12 cellular contexts compared by ENCODE assay signal in the genomic region with DNA sequence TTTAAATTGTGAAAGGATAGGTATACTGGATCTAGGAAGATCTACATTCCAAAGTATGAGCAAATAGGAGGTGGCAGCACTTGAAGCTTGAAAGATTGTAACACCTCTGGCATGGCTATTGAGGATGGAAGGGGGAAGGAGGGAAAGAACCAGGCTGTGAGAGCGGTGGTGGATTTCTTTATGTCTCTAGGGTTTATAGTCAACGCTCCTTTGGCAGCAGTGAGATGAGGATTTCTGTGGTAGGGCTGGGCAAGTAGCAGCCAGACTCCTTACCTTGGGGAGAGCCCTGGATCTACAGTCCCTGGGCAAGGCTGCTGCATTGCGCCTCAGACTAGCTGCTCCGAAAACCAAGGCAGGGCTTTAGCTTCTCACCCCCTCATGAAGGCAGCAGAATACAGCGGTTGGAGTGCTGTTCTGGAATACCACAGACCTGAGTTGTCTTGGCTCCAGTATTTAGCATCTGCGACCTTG. TPM values are rescaled to one million over a fixed set of nuclear protein-coding genes. Genes with fewer than 3 reads are reported as not detected.
DNase-seq lines count a peak whose midpoint lies in the region; ATAC-seq and TF ChIP-seq lines count a peak whose summit lies in the region.
"Had no signal": no experiment of that assay in that cellular context is flagged by ENCODE, and none has a peak within 500 bp of the region (broad histone marks: within the 10 kb centered on the region; RNA-seq: fewer than 3 reads in every experiment).

No MANE protein-coding gene starts in this region.

- peaks cover 99% of the 10 kb centered on the region for H3K79me2 ChIP-seq in GM23248 (ENCODE audit: insufficient read depth)
- peaks cover 97% of the 10 kb centered on the region for H3K79me2 ChIP-seq in hepatocyte

- H3F3A ChIP-seq in GM23248 (ENCODE audit: insufficient read depth), result 0 out of 2 replicates have a peak, but pooled peaks cover 3% of the 10 kb centered on the region

- 55 to 67% methylated on average over 6 of the region's 6 CpGs for WGBS in GM23248 (ENCODE audit: low coverage in 1 of 2, low lambda C conversion rate in 2 of 2, missing lambda C conversion rate in 2 of 2), 2 experiments
- WGBS in hepatocyte (ENCODE audit: low lambda C conversion rate, missing lambda C conversion rate), result 75% methylated on average over 6 of the region's 6 CpGs
- WGBS in sigmoid colon, 2 donors, result 91 to 92% methylated on average over 6 of the region's 6 CpGs

- in situ Hi-C loops in GM23248 (cut with MboI), result no loop called here

- H3K27ac ChIP-seq in GM23248, result no peak overlapping the region
- no peak overlapping the region for H3K27ac ChIP-seq in hepatocyte
- peak overlapping the region in 3 of 4 donors; percentile 32 to 72 (median 66) for H3K27ac ChIP-seq in sigmoid colon
- H3K27ac ChIP-seq: PC-9 had no signal

- ATAC-seq in HG02970 (IDR thresholded peaks at IDR 0.05; ENCODE audit: low FRiP score, unreplicated experiment), result no peak

- H3K4me2 ChIP-seq in GM23248 (ENCODE audit: unreplicated experiment) (peak overlapping the region; percentile 6), hepatocyte (peak overlapping the region; percentile 46)
- H3K4me2 ChIP-seq: PC-9 had no signal

- H3K9me3 ChIP-seq in GM23248 (ENCODE audit: low read depth) (no peaks in the 10 kb centered on the region), hepatocyte (ENCODE audit: low read depth) (no peaks in the 10 kb centered on the region), sigmoid colon (no peaks in the 10 kb centered on the region)
- H3K9me3 ChIP-seq: HAP-1 had no signal

- H3K4me1 ChIP-seq in GM23248 (ENCODE audit: insufficient read depth), result peaks cover 38% of the 10 kb centered on the region
- H3K4me1 ChIP-seq in hepatocyte (ENCODE audit: insufficient read depth), result peaks cover 9% of the 10 kb centered on the region
- peaks cover 0 to 61% (median 51%) of the 10 kb centered on the region in 4 donors for H3K4me1 ChIP-seq in sigmoid colon
- H3K4me1 ChIP-seq: HAP-1 had no signal

- H3K9me2 ChIP-seq in GM23248 (ENCODE audit: insufficient read depth), result no peaks in the 10 kb centered on the region
- no peaks in the 10 kb centered on the region for H3K9me2 ChIP-seq in hepatocyte (replicated peaks; ENCODE audit: insufficient read depth)

- H3K4me3 ChIP-seq in GM23248 (no peak overlapping the region), hepatocyte (no peak overlapping the region), sigmoid colon (no peak overlapping the region)
- H3K4me3 ChIP-seq: HAP-1, PC-9 had no signal

- peak; percentile 53 for DNase-seq in GM23248
- peak; percentile 60 for DNase-seq in amniotic epithelial cell (ENCODE audit: low read depth)
- DNase-seq in hepatocyte (ENCODE audit: low spot score), result peak; percentile 8
- DNase-seq in sigmoid colon, result no peak
- DNase-seq in GM03348 (ENCODE audit: low spot score), result no peak
- DNase-seq in NCI-H510A treated with DMSO at 0.1 percent for 48 hours (lab: John Stamatoyannopoulos, UW), result no peak
- no peak for DNase-seq in stimulated activated CD4-positive, alpha-beta T cell treated with anti-CD3 and anti-CD28 coated beads, Interleukin-15, amount 100 ng/mL, for 24 hours
- DNase-seq: activated naive CD4-positive, alpha-beta T cell; NCI-H1436 treated with DMSO at 0.1 percent for 48 hours had no signal

- H3K36me3 ChIP-seq in GM23248 (ENCODE audit: low read depth), result no peaks in the 10 kb centered on the region
- no peaks in the 10 kb centered on the region for H3K36me3 ChIP-seq in hepatocyte (replicated peaks; ENCODE audit: insufficient read depth, low read depth)
- H3K36me3 ChIP-seq in sigmoid colon, result no peaks in the 10 kb centered on the region

- no peak for TF ChIP-seq CTCF in hepatocyte (IDR thresholded peaks at IDR 0.05; ENCODE audit: poor library complexity)
- TF ChIP-seq CTCF in sigmoid colon (IDR thresholded peaks at IDR 0.05), result no peak

- H4K20me1 ChIP-seq in GM23248 (ENCODE audit: insufficient read depth) (peaks cover 23% of the 10 kb centered on the region; the same call in 1 of the 2 replicates), hepatocyte (ENCODE audit: insufficient read depth, poor library complexity, severe bottlenecking) (peaks cover 41% of the 10 kb centered on the region)

- no peak overlapping the region for H3K9ac ChIP-seq in GM23248

- no peak for TF ChIP-seq POLR2A in sigmoid colon (IDR thresholded peaks at IDR 0.05)

- no peaks in the 10 kb centered on the region for H3K27me3 ChIP-seq in GM23248 (replicated peaks; ENCODE audit: insufficient read depth)
- no peaks in the 10 kb centered on the region for H3K27me3 ChIP-seq in hepatocyte
- H3K27me3 ChIP-seq in sigmoid colon, result no peaks in the 10 kb centered on the region

- TF ChIP-seq EP300 in sigmoid colon (IDR thresholded peaks at IDR 0.05), result no peak

- intact Hi-C loops in sigmoid colon (cut with DNase I), result loop anchor here (5.0 kb wide), 1 partner anchor 52 kb away; a partner anchor contains a TSS

- H2AFZ ChIP-seq in GM23248, result no peak overlapping the region
- H2AFZ ChIP-seq in hepatocyte, result no peak overlapping the region
- H2AFZ ChIP-seq: PC-9 had no signal

RNA-seq across cellular contexts. Expression of a gene that starts 53.2 kb away (rescaled TPM):
- 37.8 and 53.1 TPM in 2 replicates for total RNA-seq in GM23248 (2014; rRNA removed; shearing (Covaris generic))
- polyA plus RNA-seq in GM23248 (2016; fragmentation: Nextera tagmentation; extraction: Ambion mirVana), result 22.7 and 24.3 TPM in 2 replicates
- total RNA-seq in hepatocyte, result 43.9 and 56.7 TPM in 2 replicates
- polyA plus RNA-seq in hepatocyte, result 18.0 and 20.4 TPM in 2 replicates
- total RNA-seq in sigmoid colon, result 100 to 1,000 TPM in 1 of 4 donors, 10 to 100 TPM in 3; 78.8 to 123 (median 80.3) TPM
- polyA plus RNA-seq in sigmoid colon, result 10 to 100 TPM; 11.6 to 15.4 (median 14.4) TPM

Comparison
In these comparisons a context has a peak if more than half of its experiments do, and no peak if none do; other contexts are left out.
1. DNase-seq: peak in GM23248 (single experiment), amniotic epithelial cell (single experiment) and hepatocyte (single experiment); none in sigmoid colon (single experiment), GM03348 (single experiment), NCI-H510A treated with DMSO at 0.1 percent for 48 hours (single experiment) and stimulated activated CD4-positive, alpha-beta T cell treated with anti-CD3 and anti-CD28 coated beads, Interleukin-15, amount 100 ng/mL, for 24 hours (single experiment).
2. H3K27ac ChIP-seq: peak in sigmoid colon (3 of 4); none in GM23248 (single experiment) and hepatocyte (single experiment).